In the genomic region with DNA sequence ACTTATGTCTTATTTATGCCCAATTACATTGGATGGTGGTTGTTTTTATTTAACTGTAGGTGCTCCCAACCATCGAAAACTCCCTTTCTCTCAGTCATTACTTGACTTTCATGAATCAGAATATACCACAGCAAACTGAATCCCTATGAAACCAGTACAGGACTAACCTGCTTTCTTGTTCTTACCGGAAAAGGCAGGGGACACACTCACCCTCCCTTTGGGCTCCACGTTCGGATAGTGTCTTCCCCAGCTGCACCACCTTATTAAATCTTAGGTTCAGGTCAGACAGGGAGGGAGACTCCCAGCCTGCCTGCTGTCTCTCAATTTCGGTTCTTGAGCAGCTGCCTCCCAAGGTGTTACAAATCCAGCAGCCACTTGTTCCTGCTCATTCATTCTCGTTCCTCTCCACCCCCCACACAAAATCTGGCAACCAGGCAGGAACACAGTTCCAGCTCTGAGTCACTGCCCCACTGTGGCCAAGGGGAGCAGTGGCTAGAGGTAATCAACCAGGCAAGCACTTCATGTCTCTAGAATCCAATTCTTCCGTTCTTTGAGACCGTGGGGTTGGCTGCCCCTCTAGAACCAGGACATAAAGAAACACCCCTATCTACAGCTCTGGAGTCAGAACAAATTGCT, we compare ENCODE assay signal across 8 cellular contexts.
A peak's percentile ranks its signal among the peaks of the same experiment; 100 is the strongest.
DNase-seq lines count a peak whose midpoint lies in the region; ATAC-seq, FAIRE-seq and TF ChIP-seq lines count a peak whose summit lies in the region.

No MANE protein-coding gene starts in this region.

- H3K36me3 ChIP-seq in GM12878 (ENCODE audit: control insufficient read depth in 2 of 2, insufficient read depth in 2 of 2, low read length in 1 of 2) (no peaks in the 10 kb centered on the region), left lung (no peaks in the 10 kb centered on the region)

- TF ChIP-seq CTCF in Calu3 (IDR thresholded peaks at IDR 0.05; ENCODE audit: unreplicated experiment) (peak; percentile 29), GM12878 (IDR thresholded peaks at IDR 0.05 in 2 of 3, conservative IDR thresholded peaks at IDR 0.05 in 1 of 3; ENCODE audit: control insufficient read depth in 2 of 3, extremely low read depth in 1 of 3, insufficient read depth in 1 of 3, low read depth in 3 of 3, low read length in 3 of 3) (peak in 1 of 3 experiments; percentile 21; a peak in 2 of 6 replicates), left lung (IDR thresholded peaks at IDR 0.05) (no peak)

- TF ChIP-seq RAD21 in GM12878 (IDR thresholded peaks at IDR 0.05; ENCODE audit: insufficient read depth, low read depth, low read length) = peak; percentile 29

- H3K4me2 ChIP-seq in GM12878 (ENCODE audit: control insufficient read depth, insufficient read depth) = 0 out of 2 replicates have a peak overlapping the region, but pooled peaks have one; percentile 1

- peaks cover 30% of the 10 kb centered on the region for H3K36me3 Mint-ChIP-seq in Calu3 (ENCODE audit: insufficient read depth, unreplicated experiment)
- H3K36me3 Mint-ChIP-seq in activated CD8-positive, alpha-beta T cell treated with anti-CD3 and anti-CD28 coated beads, Interleukin-2, amount 10 ng/mL, durations not matched to agents 7 days and 5 days (ENCODE audit: low read depth) = no peaks in the 10 kb centered on the region

- no peak for FAIRE-seq in GM12878 (lab: Jason Lieb, UNC)

- H2AFZ ChIP-seq in GM12878 (ENCODE audit: control insufficient read depth, low read depth, low read length) = peak overlapping the region; percentile 9; the same call in 1 of the 2 replicates

- peak overlapping the region; percentile 95 for H3K27ac Mint-ChIP-seq in Calu3 (ENCODE audit: unreplicated experiment)
- H3K27ac Mint-ChIP-seq in activated CD8-positive, alpha-beta T cell treated with anti-CD3 and anti-CD28 coated beads, Interleukin-2, amount 10 ng/mL, durations not matched to agents 7 days and 5 days = no peak overlapping the region

- DNase-seq in Calu3 = peak; percentile 83
- DNase-seq in GM12878 (ENCODE audit: low read depth, low spot score) = no peak
- peak in 1 of 2 donors; percentile 77 for DNase-seq in left lung
- no peak for DNase-seq in activated CD8-positive, alpha-beta T cell treated with anti-CD3 and anti-CD28 coated beads, Interleukin-2, amount 10 ng/mL, durations not matched to agents 7 days and 5 days
- DNase-seq in SKM-1 (lab: John Stamatoyannopoulos, UW; ENCODE audit: unreplicated experiment) = no peak
- no peak for DNase-seq in NCI-H187 treated with DMSO at 0.1 percent for 48 hours (lab: John Stamatoyannopoulos, UW)
- DNase-seq in SIG-M5 treated with dmso at 0.1 percent for 504 hours (lab: John Stamatoyannopoulos, UW; ENCODE audit: unreplicated experiment) = no peak

- CTCF ChIA-PET in Calu3 (lab: Charles Lee) = interaction anchor here (0.6 to 3.5 kb wide), 10 partner anchors 9 to 397 kb away, joined by 3 to 13 read pairs (median 6); no protein-coding TSS in a partner anchor
- CTCF ChIA-PET in GM12878 (lab: Yijun Ruan, JAX) = interaction anchor here (0.6 to 4.5 kb wide), 12 partner anchors 9 to 96 kb away, joined by 3 to 28 read pairs (median 4); no protein-coding TSS in a partner anchor
- CTCF ChIA-PET in activated CD8-positive, alpha-beta T cell treated with anti-CD3 and anti-CD28 coated beads, Interleukin-2, amount 10 ng/mL, durations not matched to agents 7 days and 5 days (lab: Charles Lee) = interaction anchor here (0.6 to 0.9 kb wide), 2 partner anchors 61 to 1067 kb away, joined by 3 read pairs; no protein-coding TSS in a partner anchor

- peaks cover 90% of the 10 kb centered on the region for H3K4me1 Mint-ChIP-seq in Calu3 (ENCODE audit: low read depth, unreplicated experiment)
- H3K4me1 Mint-ChIP-seq in activated CD8-positive, alpha-beta T cell treated with anti-CD3 and anti-CD28 coated beads, Interleukin-2, amount 10 ng/mL, durations not matched to agents 7 days and 5 days (ENCODE audit: low read depth) = no peaks in the 10 kb centered on the region

- H3K27ac ChIP-seq in GM12878 (ENCODE audit: control insufficient read depth, insufficient read depth) = no peak overlapping the region
- H3K27ac ChIP-seq in left lung = peak overlapping the region in 1 of 2 donors; percentile 15

- no peaks in the 10 kb centered on the region for H4K20me1 ChIP-seq in GM12878 (ENCODE audit: control insufficient read depth, insufficient read depth)

- SMC1A ChIA-PET in GM12878 (lab: Charles Lee; ENCODE audit: uncharacterized antibody, unreplicated experiment) = interaction anchor here (0.9 to 3.4 kb wide), 10 partner anchors 9 to 60 kb away, joined by 3 to 17 read pairs (median 6); no protein-coding TSS in a partner anchor

- no peaks in the 10 kb centered on the region for H3K79me2 ChIP-seq in GM12878 (ENCODE audit: control insufficient read depth, insufficient read depth, low read length)

- RAD21 ChIA-PET in GM12878 (lab: Charles Lee; ENCODE audit: unreplicated experiment) = interaction anchor here (1.0 to 1.4 kb wide), 4 partner anchors 10 to 61 kb away, joined by 3 to 6 read pairs (median 4); no protein-coding TSS in a partner anchor

- no peak for TF ChIP-seq EP300 in GM12878 (IDR thresholded peaks at IDR 0.05; ENCODE audit: borderline replicate concordance in 1 of 2, control insufficient read depth in 1 of 2, low read depth in 2 of 2, low read length in 2 of 2)

- peak overlapping the region; percentile 62 for H3K4me3 Mint-ChIP-seq in Calu3 (ENCODE audit: low read depth, unreplicated experiment)
- H3K4me3 Mint-ChIP-seq in activated CD8-positive, alpha-beta T cell treated with anti-CD3 and anti-CD28 coated beads, Interleukin-2, amount 10 ng/mL, durations not matched to agents 7 days and 5 days = no peak overlapping the region

- intact Hi-C loops in Calu3 (cut with micrococcal nuclease; ENCODE audit: unreplicated experiment) (loop anchor here (1.0 to 5.0 kb wide), 3 partner anchors 43 to 94 kb away; no protein-coding TSS in a partner anchor), GM12878 (cut with micrococcal nuclease; ENCODE audit: unreplicated experiment) (no loop called here), left lung (cut with DNase I) (no loop called here)

- H3K4me1 ChIP-seq in GM12878 (ENCODE audit: control insufficient read depth, insufficient read depth, low read length) = peaks cover 3% of the 10 kb centered on the region; the same call in 1 of the 2 replicates
- H3K4me1 ChIP-seq in left lung = peaks cover 0 to 7% of the 10 kb centered on the region in 2 donors

- POLR2A ChIA-PET in GM12878 (lab: Charles Lee) = interaction anchor here (0.6 to 1.4 kb wide), 4 partner anchors 12 to 381 kb away, joined by 3 to 5 read pairs (median 3); no protein-coding TSS in a partner anchor
- POLR2A ChIA-PET in activated CD8-positive, alpha-beta T cell treated with anti-CD3 and anti-CD28 coated beads, Interleukin-2, amount 10 ng/mL, durations not matched to agents 7 days and 5 days (lab: Charles Lee) = no interaction called here

- H3K9me3 ChIP-seq in GM12878 (replicated peaks; ENCODE audit: control insufficient read depth, insufficient read depth, low read length) (no peaks in the 10 kb centered on the region), left lung (no peaks in the 10 kb centered on the region)

- no peak overlapping the region for H3K4me3 ChIP-seq in GM12878
- no peak overlapping the region for H3K4me3 ChIP-seq in left lung

- TF ChIP-seq POLR2A in GM12878 (IDR thresholded peaks at IDR 0.05; ENCODE audit: low read depth, low read length) = no peak

- no peak overlapping the region for H3K9ac ChIP-seq in GM12878 (ENCODE audit: control insufficient read depth, insufficient read depth, low read length)

- H3K27me3 Mint-ChIP-seq in Calu3 (ENCODE audit: unreplicated experiment) = no peaks in the 10 kb centered on the region
- H3K27me3 Mint-ChIP-seq in activated CD8-positive, alpha-beta T cell treated with anti-CD3 and anti-CD28 coated beads, Interleukin-2, amount 10 ng/mL, durations not matched to agents 7 days and 5 days (ENCODE audit: low read depth) = peaks cover 19% of the 10 kb centered on the region

- TSS peak; percentile 65 for BruUV-seq in Calu3 (replicated peaks; lab: Mats Ljungman, UMichigan)
- BruUV-seq in GM12878 (replicated peaks; lab: Mats Ljungman, UMichigan) = no TSS peak

- ATAC-seq in HG03442 (IDR thresholded peaks at IDR 0.05; ENCODE audit: unreplicated experiment) = peak; percentile 66
- ATAC-seq in GM12878 = peak; percentile 72
- ATAC-seq in left lung = peak; percentile 87
- ATAC-seq in activated CD8-positive, alpha-beta T cell treated with anti-CD3 and anti-CD28 coated beads, Interleukin-2, amount 10 ng/mL, durations not matched to agents 7 days and 5 days = no peak

- WGBS in GM12878 (ENCODE audit: insufficient coverage, insufficient replicate concordance, low lambda C conversion rate, missing lambda C conversion rate) = 57% methylated on average over 8 of the region's 8 CpGs

- H3K9me3 Mint-ChIP-seq in Calu3 (ENCODE audit: low read depth, unreplicated experiment) = no peaks in the 10 kb centered on the region
- H3K9me3 Mint-ChIP-seq in activated CD8-positive, alpha-beta T cell treated with anti-CD3 and anti-CD28 coated beads, Interleukin-2, amount 10 ng/mL, durations not matched to agents 7 days and 5 days (ENCODE audit: insufficient read depth) = no peaks in the 10 kb centered on the region

- no peaks in the 10 kb centered on the region; a peak in 1 of 4 replicates for H3K27me3 ChIP-seq in GM12878 (replicated peaks in 1 of 2; ENCODE audit: control insufficient read depth in 2 of 2, insufficient read depth in 2 of 2, low read length in 1 of 2)
- H3K27me3 ChIP-seq in left lung = no peaks in the 10 kb centered on the region

- in situ Hi-C loops in GM12878 (cut with MboI) = no loop called here

TF ChIP-seq in GM12878, 131 proteins besides CTCF, POLR2A, EP300 and RAD21 (continues in another document):
- TF ChIP-seq IKZF1 (conservative IDR thresholded peaks at IDR 0.05) = peak; percentile 45; the same call in 1 of the 2 replicates
- TF ChIP-seq, protein P1, sequence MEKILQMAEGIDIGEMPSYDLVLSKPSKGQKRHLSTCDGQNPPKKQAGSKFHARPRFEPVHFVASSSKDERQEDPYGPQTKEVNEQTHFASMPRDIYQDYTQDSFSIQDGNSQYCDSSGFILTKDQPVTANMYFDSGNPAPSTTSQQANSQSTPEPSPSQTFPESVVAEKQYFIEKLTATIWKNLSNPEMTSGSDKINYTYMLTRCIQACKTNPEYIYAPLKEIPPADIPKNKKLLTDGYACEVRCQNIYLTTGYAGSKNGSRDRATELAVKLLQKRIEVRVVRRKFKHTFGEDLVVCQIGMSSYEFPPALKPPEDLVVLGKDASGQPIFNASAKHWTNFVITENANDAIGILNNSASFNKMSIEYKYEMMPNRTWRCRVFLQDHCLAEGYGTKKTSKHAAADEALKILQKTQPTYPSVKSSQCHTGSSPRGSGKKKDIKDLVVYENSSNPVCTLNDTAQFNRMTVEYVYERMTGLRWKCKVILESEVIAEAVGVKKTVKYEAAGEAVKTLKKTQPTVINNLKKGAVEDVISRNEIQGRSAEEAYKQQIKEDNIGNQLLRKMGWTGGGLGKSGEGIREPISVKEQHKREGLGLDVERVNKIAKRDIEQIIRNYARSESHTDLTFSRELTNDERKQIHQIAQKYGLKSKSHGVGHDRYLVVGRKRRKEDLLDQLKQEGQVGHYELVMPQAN (conservative IDR thresholded peaks at IDR 0.05) = no peak
- TF ChIP-seq EGR1 (IDR thresholded peaks at IDR 0.05; ENCODE audit: borderline replicate concordance in 1 of 2, low read depth in 2 of 2, low read length in 2 of 2) = no peak
- TF ChIP-seq CEBPB (IDR thresholded peaks at IDR 0.05; ENCODE audit: borderline replicate concordance in 1 of 2, low read depth in 2 of 2, low read length in 2 of 2) = no peak
- TF ChIP-seq CHD1 (IDR thresholded peaks at IDR 0.05; ENCODE audit: low read depth, low read length) = no peak
